In genomic region chr3:123693584-123693983, GRCh38 we compare ENCODE assay signal across 16 cellular contexts.
A peak's percentile ranks its signal among the peaks of the same experiment; 100 is the strongest.
DNase-seq lines count a peak whose midpoint lies in the region; ATAC-seq and TF ChIP-seq lines count a peak whose summit lies in the region.
"Had no signal": no experiment of that assay in that cellular context is flagged by ENCODE, and none has a peak within 500 bp of the region (broad histone marks: within the 10 kb centered on the region; RNA-seq: fewer than 3 reads in every experiment).

No MANE protein-coding gene starts in this region.

- H3K27me3 ChIP-seq in ascending aorta (no peaks in the 10 kb centered on the region), mucosa of rectum (ENCODE audit: control insufficient read depth in 2 of 2, insufficient read depth in 2 of 2, low read length in 2 of 2) (no peaks in the 10 kb centered on the region), subcutaneous abdominal adipose tissue (ENCODE audit: control insufficient read depth in 5 of 5, insufficient read depth in 4 of 5, low read length in 5 of 5) (no peaks in the 10 kb centered on the region)
- H3K27me3 ChIP-seq: suprapubic skin had no signal

- intact Hi-C loops in ascending aorta (cut with DNase I) = no loop called here

- no peaks in the 10 kb centered on the region for H3K9me3 Mint-ChIP-seq in stimulated activated naive B cell treated with anti-CD40 and anti-IgM and Interleukin-4, amounts not matched to agents 10 μg/mL and 1 μg/mL and 100 μg/mL, for 72 hours
- H3K9me3 Mint-ChIP-seq: activated CD8-positive, alpha-beta T cell treated with anti-CD3 and anti-CD28 coated beads for 36 hours; activated T-cell treated with anti-CD3 and anti-CD28 coated beads, Interleukin-2, amount 50 U/mL, for 72 hours had no signal

- H3K4me1 ChIP-seq in ascending aorta = peaks cover 42 to 65% of the 10 kb centered on the region in 2 donors
- peaks cover 9 to 14% of the 10 kb centered on the region in 2 donors for H3K4me1 ChIP-seq in mucosa of rectum (ENCODE audit: control insufficient read depth in 2 of 2, insufficient read depth in 2 of 2, low read length in 2 of 2)
- peaks cover 21 to 89% (median 61%) of the 10 kb centered on the region in 5 donors for H3K4me1 ChIP-seq in subcutaneous abdominal adipose tissue (ENCODE audit: control insufficient read depth in 5 of 5, insufficient read depth in 5 of 5, low read length in 5 of 5)

- DNase-seq in NOMO-1 treated with DMSO at 0.1 percent for 48 hours (lab: John Stamatoyannopoulos, UW; ENCODE audit: unreplicated experiment) (peak; percentile 8), NOMO-1 treated with dmso at 0.1 percent for 144 hours (lab: John Stamatoyannopoulos, UW; ENCODE audit: unreplicated experiment) (no peak), ascending aorta (ENCODE audit: low spot score in 2 of 2) (no peak), DMS114 treated with DMSO at 0.1 percent for 48 hours (lab: John Stamatoyannopoulos, UW; ENCODE audit: unreplicated experiment) (no peak), hypothalamus (lab: John Stamatoyannopoulos, UW) (no peak)
- no peak for DNase-seq in stimulated activated naive B cell treated with anti-CD40 and anti-IgM and Interleukin-4, amounts not matched to agents 10 μg/mL and 1 μg/mL and 100 μg/mL, for 72 hours
- DNase-seq: 8988T; activated CD8-positive, alpha-beta T cell treated with anti-CD3 and anti-CD28 coated beads for 36 hours; activated T-cell treated with anti-CD3 and anti-CD28 coated beads, Interleukin-2, amount 50 U/mL, for 72 hours; C1 segment of cervical spinal cord; DMS79 treated with DMSO at 0.1 percent for 48 hours; NCI-H1694 treated with DMSO at 0.1 percent for 48 hours had no signal

- TF ChIP-seq CTCF in ascending aorta (IDR thresholded peaks at IDR 0.05) = no peak

- H3K27ac ChIP-seq in ascending aorta (peak overlapping the region; percentile 91 to 92), mucosa of rectum (ENCODE audit: low read depth in 2 of 2, low read length in 2 of 2) (peak overlapping the region; percentile 43 to 61), subcutaneous abdominal adipose tissue (ENCODE audit: low read depth, low read length) (peak overlapping the region; percentile 42)
- H3K27ac ChIP-seq: epithelial cell of prostate had no signal

- H3K27ac Mint-ChIP-seq in stimulated activated naive B cell treated with anti-CD40 and anti-IgM and Interleukin-4, amounts not matched to agents 10 μg/mL and 1 μg/mL and 100 μg/mL, for 72 hours = no peak overlapping the region
- H3K27ac Mint-ChIP-seq: activated CD8-positive, alpha-beta T cell treated with anti-CD3 and anti-CD28 coated beads for 36 hours; activated T-cell treated with anti-CD3 and anti-CD28 coated beads, Interleukin-2, amount 50 U/mL, for 72 hours had no signal

- H3K4me3 ChIP-seq in ascending aorta (peak overlapping the region in 1 of 2 donors; percentile 84), mucosa of rectum (ENCODE audit: low read length in 2 of 2) (no peak overlapping the region), subcutaneous abdominal adipose tissue (ENCODE audit: low read depth in 1 of 5, low read length in 5 of 5) (no peak overlapping the region)
- H3K4me3 ChIP-seq: suprapubic skin had no signal

- H3K36me3 ChIP-seq in ascending aorta (peaks cover 49 to 65% of the 10 kb centered on the region in 2 donors), mucosa of rectum (ENCODE audit: control insufficient read depth in 2 of 2, insufficient read depth in 2 of 2, low read length in 2 of 2) (peaks cover 8 to 11% of the 10 kb centered on the region in 2 donors), subcutaneous abdominal adipose tissue (ENCODE audit: control insufficient read depth in 5 of 5, insufficient read depth in 5 of 5, low read length in 5 of 5) (peaks cover 0 to 38% (median 12%) of the 10 kb centered on the region in 5 donors)
- H3K36me3 ChIP-seq: suprapubic skin had no signal

- H3K27me3 Mint-ChIP-seq in stimulated activated naive B cell treated with anti-CD40 and anti-IgM and Interleukin-4, amounts not matched to agents 10 μg/mL and 1 μg/mL and 100 μg/mL, for 72 hours = peaks cover 0 to 4% of the 10 kb centered on the region in 2 donors

- H3K9me3 ChIP-seq in ascending aorta = no peaks in the 10 kb centered on the region
- H3K9me3 ChIP-seq in mucosa of rectum (ENCODE audit: control insufficient read depth in 2 of 2, low read length in 2 of 2) = no peaks in the 10 kb centered on the region
- H3K9me3 ChIP-seq in subcutaneous abdominal adipose tissue (ENCODE audit: control insufficient read depth in 5 of 5, low read length in 5 of 5) = no peaks in the 10 kb centered on the region
- H3K9me3 ChIP-seq: suprapubic skin had no signal

- H3K4me3 Mint-ChIP-seq in stimulated activated naive B cell treated with anti-CD40 and anti-IgM and Interleukin-4, amounts not matched to agents 10 μg/mL and 1 μg/mL and 100 μg/mL, for 72 hours = no peak overlapping the region
- H3K4me3 Mint-ChIP-seq: activated CD8-positive, alpha-beta T cell treated with anti-CD3 and anti-CD28 coated beads for 36 hours; activated T-cell treated with anti-CD3 and anti-CD28 coated beads, Interleukin-2, amount 50 U/mL, for 72 hours had no signal

- no peak overlapping the region for H3K9ac ChIP-seq in mucosa of rectum (ENCODE audit: low read depth in 1 of 2, low read length in 2 of 2)
- peak overlapping the region in 1 of 5 donors; percentile 12 for H3K9ac ChIP-seq in subcutaneous abdominal adipose tissue (ENCODE audit: low read length in 5 of 5)

- ATAC-seq in stimulated activated naive B cell treated with anti-CD40 and anti-IgM and Interleukin-4, amounts not matched to agents 10 μg/mL and 1 μg/mL and 100 μg/mL, for 72 hours (replicated peaks) = no peak
- ATAC-seq: activated CD8-positive, alpha-beta T cell treated with anti-CD3 and anti-CD28 coated beads for 36 hours; activated T-cell treated with anti-CD3 and anti-CD28 coated beads, Interleukin-2, amount 50 U/mL, for 72 hours had no signal

- H3K36me3 Mint-ChIP-seq in stimulated activated naive B cell treated with anti-CD40 and anti-IgM and Interleukin-4, amounts not matched to agents 10 μg/mL and 1 μg/mL and 100 μg/mL, for 72 hours = no peaks in the 10 kb centered on the region

- H3K4me1 Mint-ChIP-seq in stimulated activated naive B cell treated with anti-CD40 and anti-IgM and Interleukin-4, amounts not matched to agents 10 μg/mL and 1 μg/mL and 100 μg/mL, for 72 hours = peaks cover 15 to 18% of the 10 kb centered on the region in 2 donors
